3 cellular contexts compared by ENCODE assay signal in the genomic region with DNA sequence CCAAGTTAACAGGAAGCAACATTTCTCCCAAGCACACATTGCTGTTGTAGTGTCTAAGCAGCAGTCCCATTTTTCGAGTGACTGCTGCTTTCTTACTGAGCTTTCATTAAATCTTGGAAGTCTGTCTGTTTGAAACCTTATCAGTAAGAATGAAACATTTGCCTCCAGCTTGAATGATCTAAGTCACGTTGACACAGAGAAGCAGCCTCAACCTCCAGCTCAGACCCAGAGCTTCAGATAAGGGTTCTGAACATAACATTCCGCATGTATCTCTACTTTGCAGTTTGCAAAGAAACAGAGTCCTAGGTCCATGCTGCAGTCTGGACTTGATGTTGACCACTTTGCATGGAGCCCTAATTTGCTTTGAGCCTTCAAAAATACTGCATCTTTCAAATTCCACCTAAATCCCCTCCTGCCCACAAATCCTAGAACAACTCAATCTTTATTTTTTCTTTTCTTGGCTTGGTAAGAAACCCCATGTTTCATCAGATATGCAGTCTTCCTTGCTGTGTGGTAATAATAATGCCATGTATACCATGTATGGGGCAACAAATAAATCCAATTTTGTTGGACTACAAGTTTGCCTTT.
TF ChIP-seq lines count a peak whose summit lies in the region.

No MANE protein-coding gene starts in this region.

TF ChIP-seq in liver, 16 proteins besides CTCF, POLR2A, EP300 and RAD21:
- TF ChIP-seq NR2F2 (IDR thresholded peaks at IDR 0.05) (peak; percentile 18), ZBTB33 (IDR thresholded peaks at IDR 0.05) (no peak), TAF1 (conservative IDR thresholded peaks at IDR 0.05) (no peak), MAX (IDR thresholded peaks at IDR 0.05) (no peak), SP1 (IDR thresholded peaks at IDR 0.05) (no peak), RXRA (IDR thresholded peaks at IDR 0.05) (peak in 1 of 2 donors; percentile 21), GABPA (IDR thresholded peaks at IDR 0.05 in 1 of 2, conservative IDR thresholded peaks at IDR 0.05 in 1 of 2) (no peak)

TF ChIP-seq in HepG2, 621 proteins besides CTCF, POLR2A, EP300 and RAD21:
- TF ChIP-seq PLRG1 (conservative IDR thresholded peaks at IDR 0.05) (no peak), RELA (CRISPR knock-in tag; IDR thresholded peaks at IDR 0.05) (no peak), ZSCAN12 (CRISPR knock-in tag; IDR thresholded peaks at IDR 0.05) (no peak), ATF6 (CRISPR knock-in tag; conservative IDR thresholded peaks at IDR 0.05) (no peak)

TF ChIP-seq in H1, 55 proteins besides CTCF, POLR2A, EP300 and RAD21:
- TF ChIP-seq PHF8 (conservative IDR thresholded peaks at IDR 0.05; ENCODE audit: low read depth, low read length): no peak
- TF ChIP-seq KDM5A (IDR thresholded peaks at IDR 0.05; ENCODE audit: low read length): no peak
